23 cellular contexts compared by ENCODE assay signal in genomic region chr3:77150028-77150427, GRCh38.
DNase-seq lines count a peak whose midpoint lies in the region; FAIRE-seq and TF ChIP-seq lines count a peak whose summit lies in the region.
"Had no signal": no experiment of that assay in that cellular context is flagged by ENCODE, and none has a peak within 500 bp of the region (broad histone marks: within the 10 kb centered on the region; RNA-seq: fewer than 3 reads in every experiment).

No MANE protein-coding gene starts in this region.

- TF ChIP-seq CTCF in SU-DHL-6 (IDR thresholded peaks at IDR 0.05; ENCODE audit: insufficient read depth, low read length, poor library complexity, severe bottlenecking) (no peak), transverse colon (IDR thresholded peaks at IDR 0.05) (no peak)

- no peak overlapping the region for H3K9ac ChIP-seq in SU-DHL-6 (ENCODE audit: low read length)
- no peak overlapping the region for H3K9ac ChIP-seq in Karpas-422 (ENCODE audit: low read length)
- H3K9ac ChIP-seq in neuronal stem cell (ENCODE audit: low read depth, low read length, poor library complexity), result no peak overlapping the region
- H3K9ac ChIP-seq: GM23248 had no signal

- H2BK5ac ChIP-seq in neuronal stem cell (ENCODE audit: low read length), result no peak overlapping the region

- no peaks in the 10 kb centered on the region for H4K20me1 ChIP-seq in SU-DHL-6 (ENCODE audit: low read depth, low read length)
- H4K20me1 ChIP-seq in Karpas-422 (ENCODE audit: insufficient read depth, low read depth, low read length), result no peaks in the 10 kb centered on the region

- H3K18ac ChIP-seq in neuronal stem cell (ENCODE audit: low read length), result no peak overlapping the region

- no peak overlapping the region for H2BK120ac ChIP-seq in neuronal stem cell (ENCODE audit: low read depth, low read length)

- H2BK15ac ChIP-seq in neuronal stem cell (ENCODE audit: low read length), result no peak overlapping the region

- H3K36me3 ChIP-seq in SU-DHL-6 (ENCODE audit: low read length) (no peaks in the 10 kb centered on the region), Karpas-422 (ENCODE audit: insufficient read depth, low read length) (no peaks in the 10 kb centered on the region), neuronal stem cell (replicated peaks in 1 of 2; ENCODE audit: control insufficient read depth in 2 of 2, insufficient read depth in 2 of 2, low read length in 2 of 2) (no peaks in the 10 kb centered on the region), transverse colon (no peaks in the 10 kb centered on the region)
- H3K36me3 ChIP-seq: SJCRH30 had no signal

- H4K8ac ChIP-seq in neuronal stem cell (ENCODE audit: low read depth, low read length), result no peak overlapping the region

- H2AFZ ChIP-seq in SU-DHL-6 (ENCODE audit: low read depth, low read length, severe bottlenecking) (no peak overlapping the region), Karpas-422 (ENCODE audit: low read length) (no peak overlapping the region), neuronal stem cell (ENCODE audit: low read length) (no peak overlapping the region)
- H2AFZ ChIP-seq: GM23248 had no signal

- TF ChIP-seq POLR2A in transverse colon (IDR thresholded peaks at IDR 0.05), result no peak

- no peak overlapping the region for H3K4ac ChIP-seq in neuronal stem cell (ENCODE audit: low read length)

- no peaks in the 10 kb centered on the region for H3K9me2 ChIP-seq in SU-DHL-6 (replicated peaks; ENCODE audit: insufficient read depth, low read length)
- H3K9me2 ChIP-seq in Karpas-422 (replicated peaks; ENCODE audit: insufficient read depth, low read length), result no peaks in the 10 kb centered on the region

- H3K79me1 ChIP-seq in neuronal stem cell (ENCODE audit: low read depth, low read length), result no peaks in the 10 kb centered on the region

- H3K79me2 ChIP-seq in SU-DHL-6 (ENCODE audit: insufficient read depth, low read length), result no peaks in the 10 kb centered on the region
- H3K79me2 ChIP-seq in Karpas-422 (ENCODE audit: low read length), result no peaks in the 10 kb centered on the region

- H3K27me3 ChIP-seq in SU-DHL-6 (ENCODE audit: low read length) (no peaks in the 10 kb centered on the region), Karpas-422 (ENCODE audit: low read length) (no peaks in the 10 kb centered on the region), neuronal stem cell (ENCODE audit: control insufficient read depth in 3 of 3, insufficient read depth in 3 of 3, low read depth in 1 of 3, low read length in 3 of 3) (peaks cover 0 to 2% (median 0%) of the 10 kb centered on the region in 3 experiments), transverse colon (no peaks in the 10 kb centered on the region)
- H3K27me3 ChIP-seq: SJCRH30 had no signal

- no peak overlapping the region for H3K14ac ChIP-seq in neuronal stem cell (ENCODE audit: low read length)

- H3K4me2 ChIP-seq in SU-DHL-6 (ENCODE audit: low read depth, low read length, poor library complexity, severe bottlenecking) (peak overlapping the region; percentile 34), Karpas-422 (ENCODE audit: low read depth, low read length, poor library complexity, severe bottlenecking) (no peak overlapping the region), neuronal stem cell (ENCODE audit: insufficient read depth, low read length, poor library complexity, severe bottlenecking) (no peak overlapping the region)

- H3K9me3 ChIP-seq in SU-DHL-6 (ENCODE audit: insufficient read depth, low read length) (no peaks in the 10 kb centered on the region), Karpas-422 (ENCODE audit: low read length) (no peaks in the 10 kb centered on the region), neuronal stem cell (replicated peaks in 1 of 2; ENCODE audit: control insufficient read depth in 2 of 2, insufficient read depth in 1 of 2, low read depth in 1 of 2, low read length in 2 of 2) (no peaks in the 10 kb centered on the region), transverse colon (no peaks in the 10 kb centered on the region)
- H3K9me3 ChIP-seq: SJCRH30 had no signal

- H3K23ac ChIP-seq in neuronal stem cell (ENCODE audit: low read depth, low read length, poor library complexity), result no peak overlapping the region

- H3K4me1 ChIP-seq in Karpas-422 (ENCODE audit: low read length) (peaks cover 26% of the 10 kb centered on the region), neuronal stem cell (ENCODE audit: control insufficient read depth in 2 of 2, insufficient read depth in 1 of 2, low read depth in 1 of 2, low read length in 2 of 2) (peaks cover 0 to 22% of the 10 kb centered on the region in 2 donors), transverse colon (no peaks in the 10 kb centered on the region)
- H3K4me1 ChIP-seq: SJCRH30 had no signal

- no peak overlapping the region for H2BK12ac ChIP-seq in neuronal stem cell (ENCODE audit: low read length)

- no peak for TF ChIP-seq EP300 in transverse colon (IDR thresholded peaks at IDR 0.05; ENCODE audit: low read depth)

- no CpG with 5 or more reads among the region's 7 CpGs for WGBS in neuronal stem cell (ENCODE audit: extremely low coverage in 2 of 2, insufficient read length in 2 of 2, insufficient replicate concordance in 1 of 2), 2 donors
- WGBS in transverse colon (ENCODE audit: low coverage in 1 of 2), 2 donors, result 83 to 85% methylated on average over 7 of the region's 7 CpGs

- H4K91ac ChIP-seq in neuronal stem cell (ENCODE audit: low read depth, low read length, poor library complexity), result no peak overlapping the region

- intact Hi-C loops in transverse colon (cut with DNase I; ENCODE audit: low total_unique reads), result no loop called here

- peaks cover 29% of the 10 kb centered on the region for H3F3A ChIP-seq in SU-DHL-6 (ENCODE audit: insufficient read depth)

- H3K27ac ChIP-seq in SU-DHL-6 (ENCODE audit: low read depth, low read length), result peak overlapping the region; percentile 98
- no peak overlapping the region for H3K27ac ChIP-seq in Karpas-422 (ENCODE audit: low read length)
- no peak overlapping the region for H3K27ac ChIP-seq in neuronal stem cell (replicated peaks; ENCODE audit: low read length)
- no peak overlapping the region for H3K27ac ChIP-seq in transverse colon
- H3K27ac ChIP-seq: GM23248, SJCRH30 had no signal

- H3K4me3 ChIP-seq in SU-DHL-6 (ENCODE audit: insufficient read depth, low read length, poor library complexity, severe bottlenecking), result no peak overlapping the region
- no peak overlapping the region for H3K4me3 ChIP-seq in Karpas-422 (ENCODE audit: low read length)
- no peak overlapping the region for H3K4me3 ChIP-seq in neuronal stem cell (ENCODE audit: low read length in 2 of 2)
- H3K4me3 ChIP-seq in transverse colon, result no peak overlapping the region
- H3K4me3 ChIP-seq: GM23248, SJCRH30 had no signal

- H2AK5ac ChIP-seq in neuronal stem cell (ENCODE audit: low read depth, low read length), result no peak overlapping the region

- peak; percentile 47 for FAIRE-seq in islet of Langerhans (lab: Jason Lieb, UNC)
- FAIRE-seq: A204.1, G401.6 had no signal

- in situ Hi-C loops in transverse colon (cut with MboI; ENCODE audit: low pct_ligation_motif_present in 1 of 4, low pct_unique_long_range_greater_than_20kb in 1 of 4, low sequenced_read_pairs in 3 of 4), result no loop called here

- DNase-seq in NCI-H446 treated with DMSO at 0.1 percent for 48 hours (lab: John Stamatoyannopoulos, UW), result peak; percentile 14
- no peak for DNase-seq in NCI-H446 (lab: John Stamatoyannopoulos, UW)
- no peak for DNase-seq in Karpas-422
- DNase-seq in neuronal stem cell (ENCODE audit: low spot score), result no peak
- DNase-seq in transverse colon, result no peak
- DNase-seq: AML-193; CD4-positive, alpha-beta memory T cell; COR-L47; DMS53; GM23248; H7; HFFc6; KG1; MM.1S; NCI-H1048; NCI-H1436; NCI-H1930; PC-3; SJCRH30 had no signal
